8 cellular contexts compared by ENCODE assay signal in genomic region chr9:36154213-36154952, GRCh38. TPM values are rescaled to one million over a fixed set of nuclear protein-coding genes. Genes with fewer than 3 reads are reported as not detected.
A peak's percentile ranks its signal among the peaks of the same experiment; 100 is the strongest.
DNase-seq lines count a peak whose midpoint lies in the region; ATAC-seq and TF ChIP-seq lines count a peak whose summit lies in the region.

No MANE protein-coding gene starts in this region.

- no peak overlapping the region for H3K4me2 ChIP-seq in mesendoderm (ENCODE audit: low read length)

- no peak overlapping the region for H4K8ac ChIP-seq in mesendoderm (ENCODE audit: low read depth, low read length)

- no peaks in the 10 kb centered on the region for H3K79me2 ChIP-seq in mesendoderm (ENCODE audit: control insufficient read depth, insufficient read depth, low read length)

- H3K9ac ChIP-seq in mesendoderm (ENCODE audit: low read length): no peak overlapping the region

- no peak for DNase-seq in CD4-positive, CD25-positive, alpha-beta regulatory T cell
- DNase-seq in NCI-H446 (lab: John Stamatoyannopoulos, UW) (peak; percentile 6 to 34), mesendoderm (peak; percentile 40), tibial nerve (ENCODE audit: low spot score in 2 of 2) (no peak), iPS-NIHi7 (ENCODE audit: extremely low spot score) (no peak)
- no peak for DNase-seq in activated CD4-positive, CD25-positive, alpha-beta regulatory T cell treated with anti-CD3 and anti-CD28 coated beads, Interleukin-2, amount 50 U/mL, for 72 hours

- H3K4me3 ChIP-seq in CD4-positive, CD25-positive, alpha-beta regulatory T cell (ENCODE audit: low read depth, low read length): no peak overlapping the region
- H3K4me3 ChIP-seq in mesendoderm (ENCODE audit: low read length): no peak overlapping the region
- no peak overlapping the region for H3K4me3 ChIP-seq in tibial nerve

- TF ChIP-seq POLR2A in tibial nerve (IDR thresholded peaks at IDR 0.05): no peak

- H2BK5ac ChIP-seq in mesendoderm (ENCODE audit: low read length): no peak overlapping the region

- peak overlapping the region in 3 of 4 donors; percentile 5 to 46 (median 26) for H3K4me3 Mint-ChIP-seq in CD4-positive, CD25-positive, alpha-beta regulatory T cell

- peaks cover 0 to 2% (median 0%) of the 10 kb centered on the region in 7 donors for H3K9me3 Mint-ChIP-seq in CD4-positive, CD25-positive, alpha-beta regulatory T cell

- H3K56ac ChIP-seq in mesendoderm (ENCODE audit: low read length): no peak overlapping the region

- no peak overlapping the region for H3K23ac ChIP-seq in mesendoderm (ENCODE audit: low read length)

- no CpG with 5 or more reads among the region's 13 CpGs for WGBS in mesendoderm (ENCODE audit: extremely low coverage, insufficient coverage, low lambda C conversion rate)
- WGBS in tibial nerve, 2 donors: 29 to 32% methylated on average over 13 of the region's 13 CpGs

- H3K27ac ChIP-seq in CD4-positive, CD25-positive, alpha-beta regulatory T cell (ENCODE audit: insufficient read depth, low read length, poor library complexity, severe bottlenecking): no peak overlapping the region
- H3K27ac ChIP-seq in cingulate gyrus (ENCODE audit: low read depth, low read length) (peak overlapping the region; percentile 84), mesendoderm (ENCODE audit: low read depth, low read length) (no peak overlapping the region), tibial nerve (peak overlapping the region in 3 of 4 donors; percentile 45 to 74 (median 58))

- ATAC-seq in CD4-positive, CD25-positive, alpha-beta regulatory T cell (ENCODE audit: low read depth in 2 of 2): no peak
- no peak for ATAC-seq in HG03108 (IDR thresholded peaks at IDR 0.05; ENCODE audit: unreplicated experiment)

- H3K36me3 ChIP-seq in CD4-positive, CD25-positive, alpha-beta regulatory T cell (ENCODE audit: control insufficient read depth, insufficient read depth, low read length): peaks cover 23% of the 10 kb centered on the region
- no peaks in the 10 kb centered on the region for H3K36me3 ChIP-seq in mesendoderm (ENCODE audit: control insufficient read depth, insufficient read depth, low read length)
- peaks cover 0 to 12% (median 0%) of the 10 kb centered on the region in 3 donors for H3K36me3 ChIP-seq in tibial nerve

- no peak overlapping the region for H2BK120ac ChIP-seq in mesendoderm (ENCODE audit: low read depth, low read length)

- peaks cover 39% of the 10 kb centered on the region for H3K4me1 ChIP-seq in CD4-positive, CD25-positive, alpha-beta regulatory T cell (ENCODE audit: control insufficient read depth, insufficient read depth, low read length, poor library complexity, severe bottlenecking)
- H3K4me1 ChIP-seq in mesendoderm (ENCODE audit: control insufficient read depth, low read depth, low read length) (no peaks in the 10 kb centered on the region), tibial nerve (peaks cover 0 to 37% (median 17%) of the 10 kb centered on the region in 4 donors)

- peaks cover 10 to 55% (median 42%) of the 10 kb centered on the region in 4 donors for H3K4me1 Mint-ChIP-seq in CD4-positive, CD25-positive, alpha-beta regulatory T cell

- no peak overlapping the region for H2AK5ac ChIP-seq in mesendoderm (ENCODE audit: low read length)

- no peak overlapping the region for H3K18ac ChIP-seq in mesendoderm (ENCODE audit: low read length)

- no peak overlapping the region for H3K4ac ChIP-seq in mesendoderm (ENCODE audit: low read depth, low read length)

- TF ChIP-seq EP300 in tibial nerve (IDR thresholded peaks at IDR 0.05): peak in 1 of 2 donors; percentile 24

- H3K79me1 ChIP-seq in mesendoderm (ENCODE audit: low read length): no peaks in the 10 kb centered on the region

- no peak for TF ChIP-seq CTCF in tibial nerve (IDR thresholded peaks at IDR 0.05)

- H3K27ac Mint-ChIP-seq in CD4-positive, CD25-positive, alpha-beta regulatory T cell: peak overlapping the region in 2 of 3 donors; percentile 81 to 93

- no peaks in the 10 kb centered on the region for H3K27me3 ChIP-seq in CD4-positive, CD25-positive, alpha-beta regulatory T cell (ENCODE audit: control insufficient read depth, insufficient read depth, low read length)
- no peaks in the 10 kb centered on the region for H3K27me3 ChIP-seq in mesendoderm (ENCODE audit: insufficient read depth, low read length, poor library complexity)
- H3K27me3 ChIP-seq in tibial nerve: no peaks in the 10 kb centered on the region

- H3K27me3 Mint-ChIP-seq in CD4-positive, CD25-positive, alpha-beta regulatory T cell: no peaks in the 10 kb centered on the region

- H2BK15ac ChIP-seq in mesendoderm (replicated peaks; ENCODE audit: low read depth): no peak overlapping the region

- no peak overlapping the region for H4K5ac ChIP-seq in mesendoderm (ENCODE audit: low read length)

- H3K36me3 Mint-ChIP-seq in CD4-positive, CD25-positive, alpha-beta regulatory T cell: peaks cover 46% of the 10 kb centered on the region

- H3K9me3 ChIP-seq in CD4-positive, CD25-positive, alpha-beta regulatory T cell (ENCODE audit: control insufficient read depth in 2 of 2, low read length in 2 of 2): no peaks in the 10 kb centered on the region
- H3K9me3 ChIP-seq in tibial nerve: no peaks in the 10 kb centered on the region

RNA-seq across cellular contexts. Expression of gene CCIN, which starts 14.8 kb away (rescaled TPM):
- 1.4 TPM for total RNA-seq in CD4-positive, CD25-positive, alpha-beta regulatory T cell
- under 1 TPM in 1 of 4 donors, not detected in 3; 0.38 TPM for polyA plus RNA-seq in CD4-positive, CD25-positive, alpha-beta regulatory T cell
- polyA plus RNA-seq in mesendoderm (2013, experiment 1 of 2): 0.44 TPM
- polyA plus RNA-seq in mesendoderm (2013, experiment 2 of 2): 0.56 TPM
- total RNA-seq in tibial nerve: not detected

RNA-seq across cellular contexts. Expression of gene GLIPR2, which starts 17.9 kb away (rescaled TPM):
- 55.7 TPM for total RNA-seq in CD4-positive, CD25-positive, alpha-beta regulatory T cell
- polyA plus RNA-seq in CD4-positive, CD25-positive, alpha-beta regulatory T cell: 100 to 1,000 TPM; 106 to 175 (median 139) TPM
- 9.8 TPM for polyA plus RNA-seq in mesendoderm (2013, experiment 1 of 2)
- polyA plus RNA-seq in mesendoderm (2013, experiment 2 of 2): 10.0 TPM
- total RNA-seq in tibial nerve: 10 to 100 TPM; 18.1 to 26.4 (median 25.6) TPM

RNA-seq across cellular contexts. Expression of gene CLTA, which starts 36.3 kb away (rescaled TPM):
- total RNA-seq in CD4-positive, CD25-positive, alpha-beta regulatory T cell: 46.7 TPM
- polyA plus RNA-seq in CD4-positive, CD25-positive, alpha-beta regulatory T cell: 100 to 1,000 TPM; 152 to 175 (median 168) TPM
- polyA plus RNA-seq in mesendoderm (2013, experiment 1 of 2): 250 TPM
- polyA plus RNA-seq in mesendoderm (2013, experiment 2 of 2): 248 TPM
- 100 to 1,000 TPM; 165 to 247 (median 223) TPM for total RNA-seq in tibial nerve

Comparison
In these comparisons a context has a peak if more than half of its experiments do, and no peak if none do; other contexts are left out.
1. DNase-seq: peak in NCI-H446 (2 of 2) and mesendoderm (single experiment); none in CD4-positive, CD25-positive, alpha-beta regulatory T cell (0 of 3), tibial nerve (0 of 2), iPS-NIHi7 (single experiment) and activated CD4-positive, CD25-positive, alpha-beta regulatory T cell treated with anti-CD3 and anti-CD28 coated beads, Interleukin-2, amount 50 U/mL, for 72 hours (single experiment).
2. H3K27ac ChIP-seq: peak in cingulate gyrus (single experiment) and tibial nerve (3 of 4); none in CD4-positive, CD25-positive, alpha-beta regulatory T cell (single experiment) and mesendoderm (single experiment).